Comparison of ENCODE assay signal across 3 cellular contexts in genomic region chr12:117089463-117089862, GRCh38.
A peak's percentile ranks its signal among the peaks of the same experiment; 100 is the strongest.
TF ChIP-seq lines count a peak whose summit lies in the region.

No MANE protein-coding gene starts in this region.

TF ChIP-seq in SK-N-SH treated with all-trans-retinoic acid at 6 μM for 48 hours, 23 proteins besides CTCF, POLR2A, EP300 and RAD21:
- TF ChIP-seq ZFP3 (CRISPR knock-in tag; IDR thresholded peaks at IDR 0.05) (no peak), ZFP30 (CRISPR knock-in tag; IDR thresholded peaks at IDR 0.05) (peak; percentile 97)

TF ChIP-seq in SK-N-SH, 30 proteins besides CTCF, POLR2A, EP300 and RAD21:
- TF ChIP-seq TCF12 (IDR thresholded peaks at IDR 0.05) (no peak), MEF2A (IDR thresholded peaks at IDR 0.05; ENCODE audit: borderline replicate concordance, low read depth) (no peak), MAX (IDR thresholded peaks at IDR 0.05; ENCODE audit: low read depth) (no peak), FOSL2 (IDR thresholded peaks at IDR 0.05; ENCODE audit: borderline replicate concordance, low read depth) (no peak), MXI1 (IDR thresholded peaks at IDR 0.05; ENCODE audit: low read depth, low read length) (no peak), SIN3A (IDR thresholded peaks at IDR 0.05; ENCODE audit: borderline replicate concordance, low read depth, low read length) (no peak), TAF1 (IDR thresholded peaks at IDR 0.05; ENCODE audit: borderline replicate concordance, low read depth, low read length) (no peak), SMC3 (IDR thresholded peaks at IDR 0.05; ENCODE audit: low read depth, low read length) (no peak)

TF ChIP-seq in H1, 55 proteins besides CTCF, POLR2A, EP300 and RAD21:
- no peak for TF ChIP-seq KDM4A (IDR thresholded peaks at IDR 0.05; ENCODE audit: low read depth, low read length, severe bottlenecking)
- TF ChIP-seq KDM1A (IDR thresholded peaks at IDR 0.05; ENCODE audit: borderline replicate concordance, low read length) = peak; percentile 83
- peak in 1 of 2 experiments; percentile 68; a peak in 1 of 4 replicates for TF ChIP-seq HDAC2 (IDR thresholded peaks at IDR 0.05; ENCODE audit: borderline replicate concordance in 1 of 2, low read depth in 2 of 2, low read length in 2 of 2)
